Comparison of ENCODE assay signal across 8 cellular contexts in genomic region chr4:2745981-2746806, GRCh38. TPM values are rescaled to one million over a fixed set of nuclear protein-coding genes. Genes with fewer than 3 reads are reported as not detected.
DNase-seq lines count a peak whose midpoint lies in the region; ATAC-seq lines count a peak whose summit lies in the region.

No MANE protein-coding gene starts in this region.

- intact Hi-C loops in Right ventricle myocardium superior (cut with DNase I), result no loop called here

- DNase-seq in ELR (ENCODE audit: low read depth) (peak; percentile 90), MV-4-11 (lab: John Stamatoyannopoulos, UW) (peak; percentile 93), Right ventricle myocardium superior (peak; percentile 58), RPMI8226 (no peak), NCI-H446 (lab: John Stamatoyannopoulos, UW) (no peak)
- peak; percentile 73 for DNase-seq in activated T-cell treated with anti-CD3 and anti-CD28 coated beads, Interleukin-2, amount 50 U/mL, for 1 hour
- DNase-seq in stimulated activated CD4-positive, alpha-beta T cell treated with anti-CD3 and anti-CD28 coated beads, TNF-alpha, amount 100 ng/mL, for 4 hours (ENCODE audit: low read depth in 3 of 3), result peak; percentile 82 to 88 (median 83)

- ATAC-seq in GM21825 (IDR thresholded peaks at IDR 0.05; ENCODE audit: unreplicated experiment) (peak; percentile 87), Right ventricle myocardium superior (ENCODE audit: poor library complexity) (peak; percentile 23)

RNA-seq across cellular contexts. Expression of gene TNIP2, which starts 9.9 kb away (rescaled TPM):
- 25.9 TPM for total RNA-seq in Right ventricle myocardium superior

RNA-seq across cellular contexts. Expression of gene SH3BP2, which starts 46.7 kb away (rescaled TPM):
- total RNA-seq in Right ventricle myocardium superior, result 24.9 TPM

Comparison
In these comparisons a context has a peak if more than half of its experiments do, and no peak if none do; other contexts are left out.
1. DNase-seq: peak in ELR (single experiment), MV-4-11 (single experiment), activated T-cell treated with anti-CD3 and anti-CD28 coated beads, Interleukin-2, amount 50 U/mL, for 1 hour (single experiment), Right ventricle myocardium superior (single experiment) and stimulated activated CD4-positive, alpha-beta T cell treated with anti-CD3 and anti-CD28 coated beads, TNF-alpha, amount 100 ng/mL, for 4 hours (3 of 3); none in RPMI8226 (single experiment) and NCI-H446 (0 of 2).